Comparison of ENCODE assay signal across 5 cellular contexts in genomic region chr4:174096999-174097398, GRCh38.
"Had no signal": no experiment of that assay in that cellular context is flagged by ENCODE, and none has a peak within 500 bp of the region (broad histone marks: within the 10 kb centered on the region; RNA-seq: fewer than 3 reads in every experiment).

No MANE protein-coding gene starts in this region.

- H3K4me3 Mint-ChIP-seq: GM23338, H9 had no signal

- H3K4me2 ChIP-seq: GM23338 had no signal

- ATAC-seq: GM23338, K562 had no signal

- H3K27ac Mint-ChIP-seq: GM23338, H9 had no signal

- H3K4me1 Mint-ChIP-seq: GM23338, H9 had no signal

- DNase-seq: H9, HCEC 1CT, IMR-90 had no signal

- H2AFZ ChIP-seq: GM23338 had no signal

- H3K4me3 ChIP-seq: GM23338, K562 had no signal
